Comparison of ENCODE assay signal across 8 cellular contexts in genomic region chr1:186828612-186829542, GRCh38. TPM values are rescaled to one million over a fixed set of nuclear protein-coding genes. Genes with fewer than 3 reads are reported as not detected.
DNase-seq lines count a peak whose midpoint lies in the region; ATAC-seq, FAIRE-seq and TF ChIP-seq lines count a peak whose summit lies in the region.

Gene PLA2G4A, plus strand, starts transcription at chr1:186828949. Its CDS starts 25,406 bp downstream, at chr1:186854355.

- no peak for FAIRE-seq in H1 (lab: Jason Lieb, UNC)

- TF ChIP-seq RAD21 in SK-N-SH (IDR thresholded peaks at IDR 0.05; ENCODE audit: low read length) (no peak), H1 (IDR thresholded peaks at IDR 0.05 in 1 of 2, conservative IDR thresholded peaks at IDR 0.05 in 1 of 2; ENCODE audit: low read depth in 2 of 2, low read length in 2 of 2) (no peak)

- H3K14ac ChIP-seq in H1 (ENCODE audit: insufficient read length) = no peak within 1 kb of the TSS

- H3K36me3 Mint-ChIP-seq in memory B cell = no peaks in the 10 kb centered on the region

- peak within 1 kb of the TSS; percentile 79 for H3K4me3 Mint-ChIP-seq in memory B cell

- peaks cover 1% of the 10 kb centered on the region for H3K27me3 Mint-ChIP-seq in memory B cell

- peak within 1 kb of the TSS; percentile 82 for H2AFZ ChIP-seq in SK-N-SH (ENCODE audit: low read depth)
- peak within 1 kb of the TSS; percentile 99 for H2AFZ ChIP-seq in H1 (ENCODE audit: low read length)

- no peaks in the 10 kb centered on the region; the same call in 1 of the 2 replicates for H3K27me3 ChIP-seq in SK-N-SH (ENCODE audit: insufficient read depth)
- no peaks in the 10 kb centered on the region for H3K27me3 ChIP-seq in H1 (replicated peaks in 1 of 4; ENCODE audit: control insufficient read depth in 3 of 4, extremely low read depth in 1 of 4, insufficient read depth in 3 of 4, low read length in 3 of 4)
- H3K27me3 ChIP-seq in tibial nerve = no peaks in the 10 kb centered on the region

- H3K18ac ChIP-seq in H1 (ENCODE audit: extremely low read depth, low read length) = no peak within 1 kb of the TSS

- H3K9ac ChIP-seq in SK-N-SH = no peak within 1 kb of the TSS; the same call in 1 of the 2 replicates
- H3K9ac ChIP-seq in H1 (replicated peaks in 1 of 4; ENCODE audit: extremely low read depth in 1 of 4, low read depth in 3 of 4, low read length in 3 of 4) = peak within 1 kb of the TSS in 2 of 4 experiments; percentile 5; a peak in 1 of 7 replicates

- ATAC-seq in GM19467 (IDR thresholded peaks at IDR 0.05; ENCODE audit: unreplicated experiment) = peak; percentile 69
- peak; percentile 79 for ATAC-seq in HG03460 (IDR thresholded peaks at IDR 0.05; ENCODE audit: unreplicated experiment)
- peak; percentile 58 for ATAC-seq in memory B cell (ENCODE audit: low read depth)

- H4K91ac ChIP-seq in H1 (replicated peaks; ENCODE audit: insufficient read length, low read length) = no peak within 1 kb of the TSS

- H2BK120ac ChIP-seq in H1 (replicated peaks; ENCODE audit: low read depth, low read length) = no peak within 1 kb of the TSS

- peaks cover 2% of the 10 kb centered on the region for H3K9me3 Mint-ChIP-seq in memory B cell

- H3K79me1 ChIP-seq in H1 (ENCODE audit: low read depth, low read length) = no peaks in the 10 kb centered on the region

- no peak for TF ChIP-seq EP300 in SK-N-SH (IDR thresholded peaks at IDR 0.05; ENCODE audit: borderline replicate concordance in 1 of 2, low read depth in 1 of 2, low read length in 1 of 2)
- TF ChIP-seq EP300 in H1 (IDR thresholded peaks at IDR 0.05; ENCODE audit: borderline replicate concordance in 1 of 2, low read depth in 2 of 2, low read length in 2 of 2) = no peak
- peak in 1 of 2 donors; percentile 37 for TF ChIP-seq EP300 in tibial nerve (IDR thresholded peaks at IDR 0.05)

- POLR2A ChIA-PET in SK-N-SH (lab: Yijun Ruan, JAX) (no interaction called here), H1 (lab: Charles Lee; ENCODE audit: partially characterized antibody) (no interaction called here)

- TF ChIP-seq CTCF in SK-N-SH (IDR thresholded peaks at IDR 0.05) (no peak), H1 (IDR thresholded peaks at IDR 0.05; ENCODE audit: control extremely low read depth in 1 of 3, insufficient read depth in 1 of 3, low read depth in 1 of 3, low read length in 3 of 3) (no peak), tibial nerve (IDR thresholded peaks at IDR 0.05) (no peak)

- TF ChIP-seq POLR2A in H1 (IDR thresholded peaks at IDR 0.05; ENCODE audit: control extremely low read depth in 1 of 2, low read depth in 2 of 2, low read length in 2 of 2) (no peak), tibial nerve (IDR thresholded peaks at IDR 0.05) (peak in 1 of 2 donors; percentile 15)

- no peaks in the 10 kb centered on the region for H3F3A ChIP-seq in SK-N-SH (replicated peaks; ENCODE audit: insufficient read depth)

- no peak within 1 kb of the TSS for H2BK15ac ChIP-seq in H1 (ENCODE audit: low read length)

- no peak within 1 kb of the TSS for H4K5ac ChIP-seq in H1 (ENCODE audit: insufficient read length, low read depth, low read length)

- H3K9me2 ChIP-seq in SK-N-SH = no peaks in the 10 kb centered on the region

- H2BK12ac ChIP-seq in H1 (ENCODE audit: low read depth, low read length) = no peak within 1 kb of the TSS

- DNase-seq in D341Med (ENCODE audit: low spot score) (peak; percentile 43), SK-N-SH (no peak), H1 (ENCODE audit: low read depth in 1 of 2, low spot score in 2 of 2) (no peak), memory B cell (ENCODE audit: low spot score in 2 of 2) (no peak), tibial nerve (ENCODE audit: low spot score in 2 of 2) (peak; percentile 15 to 57), DMS153 treated with DMSO at 0.1 percent for 48 hours (lab: John Stamatoyannopoulos, UW; ENCODE audit: unreplicated experiment) (no peak)

- no peaks in the 10 kb centered on the region for H3K79me2 ChIP-seq in SK-N-SH (ENCODE audit: insufficient read depth)
- H3K79me2 ChIP-seq in H1 (ENCODE audit: control insufficient read depth in 1 of 2, insufficient read depth in 2 of 2, low read length in 2 of 2) = no peaks in the 10 kb centered on the region

- H3K4me1 Mint-ChIP-seq in memory B cell = peaks cover 6% of the 10 kb centered on the region

- H3K36me3 ChIP-seq in SK-N-SH (replicated peaks in 1 of 2; ENCODE audit: control insufficient read depth in 1 of 2, insufficient read depth in 2 of 2, low read length in 1 of 2) = no peaks in the 10 kb centered on the region
- H3K36me3 ChIP-seq in H1 (ENCODE audit: control insufficient read depth in 2 of 4, insufficient read depth in 4 of 4, low read length in 3 of 4) = no peaks in the 10 kb centered on the region
- no peaks in the 10 kb centered on the region for H3K36me3 ChIP-seq in tibial nerve

- no peak within 1 kb of the TSS for H2AK5ac ChIP-seq in H1 (ENCODE audit: low read depth, low read length)

- H3K27ac ChIP-seq in SK-N-SH (ENCODE audit: low read depth in 2 of 2, low read length in 1 of 2) (0 out of 4 replicates have a peak within 1 kb of the TSS, but pooled peaks of 1 of the 2 experiments have one; percentile 11), H1 (ENCODE audit: low read depth, low read length) (no peak within 1 kb of the TSS), tibial nerve (peak within 1 kb of the TSS; percentile 1 to 79 (median 70))

- WGBS in SK-N-SH (ENCODE audit: low lambda C conversion rate) = 19% methylated on average over 18 of the region's 18 CpGs
- 28% methylated on average over 18 of the region's 18 CpGs; no CpG with 5 or more reads in 1 of the 2 experiments for whole genome bisulfite sequencing in H1 (ENCODE audit: extremely low coverage in 1 of 2, insufficient coverage in 1 of 2, insufficient read length in 1 of 2, insufficient replicate concordance in 2 of 2, low coverage in 1 of 2, low lambda C conversion rate in 2 of 2, missing lambda C conversion rate in 1 of 2), 2 experiments
- 4 to 5% methylated on average over 18 of the region's 18 CpGs for WGBS in tibial nerve, 2 donors

- no peaks in the 10 kb centered on the region for H3K9me3 ChIP-seq in SK-N-SH
- H3K9me3 ChIP-seq in H1 (ENCODE audit: insufficient read depth in 2 of 2, low read depth in 1 of 2, low read length in 1 of 2) = no peaks in the 10 kb centered on the region
- no peaks in the 10 kb centered on the region for H3K9me3 ChIP-seq in tibial nerve

- no peak within 1 kb of the TSS for H2BK20ac ChIP-seq in H1 (ENCODE audit: low read length)

- H3K4me2 ChIP-seq in SK-N-SH (peak within 1 kb of the TSS; percentile 73), H1 (ENCODE audit: insufficient read depth in 1 of 2, low read depth in 2 of 2, low read length in 2 of 2) (peak within 1 kb of the TSS; percentile 77 to 82)

- H3K27ac Mint-ChIP-seq in memory B cell = no peak within 1 kb of the TSS

- no peak within 1 kb of the TSS for H3K56ac ChIP-seq in H1 (replicated peaks; ENCODE audit: insufficient read length, low read depth, low read length)

- CTCF ChIA-PET in SK-N-SH (lab: Yijun Ruan, JAX) = no interaction called here
- CTCF ChIA-PET in H1 (lab: Charles Lee; ENCODE audit: partially characterized antibody) = interaction anchor here (0.5 to 0.6 kb wide), 2 partner anchors 146 to 845 kb away, joined by 4 read pairs; no protein-coding TSS in a partner anchor

- no peak within 1 kb of the TSS for H3K23ac ChIP-seq in H1 (ENCODE audit: insufficient read length)

- peak within 1 kb of the TSS; percentile 48 to 51 for H3K4me3 ChIP-seq in SK-N-SH (ENCODE audit: low read depth in 2 of 2, low read length in 1 of 2)
- peak within 1 kb of the TSS; percentile 40 to 76 (median 69) for H3K4me3 ChIP-seq in H1 (ENCODE audit: extremely low read depth in 1 of 4, insufficient read depth in 2 of 4, low read depth in 3 of 4, low read length in 4 of 4)
- H3K4me3 ChIP-seq in tibial nerve = peak within 1 kb of the TSS; percentile 40 to 70 (median 60)

- H4K20me1 ChIP-seq in SK-N-SH (ENCODE audit: insufficient read depth) (no peaks in the 10 kb centered on the region), H1 (replicated peaks in 1 of 2; ENCODE audit: control insufficient read depth in 1 of 2, insufficient read depth in 2 of 2, low read length in 2 of 2) (no peaks in the 10 kb centered on the region)

- peaks cover 5% of the 10 kb centered on the region for H3K23me2 ChIP-seq in H1 (ENCODE audit: low read depth, low read length)

- H3K4me1 ChIP-seq in SK-N-SH (ENCODE audit: control insufficient read depth in 1 of 2, insufficient read depth in 2 of 2, low read depth in 1 of 2, low read length in 1 of 2) (no peaks in the 10 kb centered on the region; a peak in 1 of 4 replicates), H1 (replicated peaks in 1 of 4; ENCODE audit: control insufficient read depth in 3 of 4, insufficient read depth in 4 of 4, low read length in 3 of 4) (no peaks in the 10 kb centered on the region; a peak in 1 of 7 replicates), tibial nerve (peaks cover 0 to 8% (median 0%) of the 10 kb centered on the region in 4 donors)

- no peak within 1 kb of the TSS for H4K8ac ChIP-seq in H1 (ENCODE audit: extremely low read depth, insufficient read depth, low read length)

- H3K4ac ChIP-seq in H1 (replicated peaks; ENCODE audit: insufficient read length, low read depth, low read length) = no peak within 1 kb of the TSS

- no peak within 1 kb of the TSS for H2BK5ac ChIP-seq in H1 (ENCODE audit: low read depth, low read length)

TF ChIP-seq in H1, 55 proteins besides CTCF, POLR2A, EP300 and RAD21 (continues in another document):
- TF ChIP-seq E2F6 (IDR thresholded peaks at IDR 0.05) = peak; percentile 66
- TF ChIP-seq TAF1 (IDR thresholded peaks at IDR 0.05; ENCODE audit: low read depth, low read length) = peak; percentile 28; the same call in 1 of the 2 replicates
- no peak for TF ChIP-seq TBP (IDR thresholded peaks at IDR 0.05; ENCODE audit: low read depth, low read length)

RNA-seq across cellular contexts. Expression of gene PLA2G4A, which starts in this region (rescaled TPM):
- polyA plus RNA-seq in SK-N-SH (2012; rRNA removed) (0.26 and 0.49 TPM in 2 replicates), H1 (2011; rRNA removed) (0.44 and 0.63 TPM in 2 replicates)
- polyA plus RNA-seq in SK-N-SH (2012; cell fraction: cytosol; rRNA removed) = 0.51 and 0.58 TPM in 2 replicates
- 0.14 and 0.31 TPM in 2 replicates for polyA plus RNA-seq in SK-N-SH (2012; cell fraction: nucleus; rRNA removed)
- 1.4 and 1.8 TPM in 2 replicates for total RNA-seq in H1 (2021; fragmentation: NEBNext Ultra II Directional; extraction: Animal tissue kit (Norgen Biotek cat#: 25700))
- 0.72 TPM for polyA plus RNA-seq in H1 (2011; cell fraction: cytosol; rRNA removed)
- 0.41 TPM for polyA plus RNA-seq in H1 (2011; cell fraction: nucleus; rRNA removed)
- 0.62 to 1.1 TPM (median 0.93 TPM) in 4 replicates for polyA plus RNA-seq in H1 (2012, experiment 1 of 2)
- polyA plus RNA-seq in H1 (2012, experiment 2 of 2) = 0.05 TPM
- polyA plus RNA-seq in H1 (2013, experiment 1 of 2) = 1.2 TPM
- polyA plus RNA-seq in H1 (2013, experiment 2 of 2) = 1.4 TPM
- polyA minus RNA-seq in H1 (2011; rRNA and poly(A)+ RNA removed) = 0.98 and 1.6 TPM in 2 replicates
- polyA minus RNA-seq in H1 (2011; cell fraction: cytosol; rRNA and poly(A)+ RNA removed) = 1.2 TPM
- polyA minus RNA-seq in H1 (2011; cell fraction: nucleus; rRNA and poly(A)+ RNA removed) = 1.00 TPM
- 1 to 10 TPM; 3.7 to 7.2 (median 6.3) TPM for total RNA-seq in tibial nerve

Comparison
In these comparisons a context has a peak if more than half of its experiments do, and no peak if none do; other contexts are left out.
1. DNase-seq: peak in D341Med (single experiment) and tibial nerve (2 of 2); none in SK-N-SH (single experiment), H1 (0 of 2), memory B cell (0 of 2) and DMS153 treated with DMSO at 0.1 percent for 48 hours (single experiment).
2. Peak in every context shown above with its lines, with median percentiles within 50 percentile points of each other: ATAC-seq and H3K4me3 ChIP-seq.